ENCODE assay signal across 15 cellular contexts in the genomic region with DNA sequence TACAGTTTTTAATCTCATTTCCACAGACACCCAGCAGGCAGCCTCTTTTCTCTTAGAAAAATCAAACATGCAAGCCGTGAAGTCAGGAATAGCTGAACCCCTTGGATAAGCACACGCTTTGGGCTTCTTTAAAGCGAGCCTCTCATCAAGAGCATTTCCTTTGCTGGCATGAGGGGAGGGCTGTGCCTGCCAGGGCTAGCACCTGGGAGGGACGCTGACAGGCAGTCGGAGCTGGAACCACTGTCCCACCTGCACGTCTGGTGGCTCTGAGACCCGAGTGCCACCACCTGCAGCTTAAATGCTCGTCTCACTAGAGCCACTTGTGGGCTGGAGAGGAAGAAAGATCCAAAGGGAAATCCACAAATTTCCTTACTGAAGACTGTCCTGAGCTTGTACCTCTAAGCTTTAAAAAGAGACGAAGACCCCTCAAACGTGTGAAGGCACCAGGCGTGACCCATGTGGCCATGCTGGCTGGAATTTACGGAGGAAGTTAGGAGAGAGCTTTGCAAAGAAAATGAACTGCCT. TPM values are rescaled to one million over a fixed set of nuclear protein-coding genes. Genes with fewer than 3 reads are reported as not detected.
DNase-seq lines count a peak whose midpoint lies in the region; ATAC-seq and TF ChIP-seq lines count a peak whose summit lies in the region.
"Had no signal": no experiment of that assay in that cellular context is flagged by ENCODE, and none has a peak within 500 bp of the region (broad histone marks: within the 10 kb centered on the region; RNA-seq: fewer than 3 reads in every experiment).

No MANE protein-coding gene starts in this region.

- no peak overlapping the region for H2AFZ ChIP-seq in neural progenitor cell (replicated peaks)

- POLR2A ChIA-PET in CD4-positive, alpha-beta T cell (lab: Charles Lee): interaction anchor here (0.8 to 2.3 kb wide), 7 partner anchors 9 to 385 kb away, joined by 3 to 12 read pairs (median 5); a partner anchor contains a TSS
- POLR2A ChIA-PET in RWPE1 (lab: Yijun Ruan, JAX; ENCODE audit: low non-redundant PET): no interaction called here

- H3K27me3 Mint-ChIP-seq in CD4-positive, alpha-beta T cell: no peaks in the 10 kb centered on the region
- no peaks in the 10 kb centered on the region for H3K27me3 Mint-ChIP-seq in effector memory CD8-positive, alpha-beta T cell
- peaks cover 2% of the 10 kb centered on the region for H3K27me3 Mint-ChIP-seq in neural progenitor cell (ENCODE audit: insufficient read depth, low read depth)

- H3K4me3 ChIP-seq in neural progenitor cell: no peak overlapping the region
- H3K4me3 ChIP-seq: vagina had no signal

- CTCF ChIA-PET in CD4-positive, alpha-beta T cell (lab: Charles Lee): interaction anchor here (1.4 kb wide), 1 partner anchor 69 kb away, joined by 3 read pairs; no protein-coding TSS in a partner anchor
- CTCF ChIA-PET in RWPE1 (lab: Yijun Ruan, JAX): no interaction called here

- no peaks in the 10 kb centered on the region for H3K4me1 ChIP-seq in neural progenitor cell

- peak overlapping the region; percentile 75 for H3K4me3 Mint-ChIP-seq in CD4-positive, alpha-beta T cell
- H3K4me3 Mint-ChIP-seq in effector memory CD8-positive, alpha-beta T cell: peak overlapping the region; percentile 41 to 65
- H3K4me3 Mint-ChIP-seq in neural progenitor cell: no peak overlapping the region
- H3K4me3 Mint-ChIP-seq: activated naive CD4-positive, alpha-beta T cell treated with anti-CD3 and anti-CD28 coated beads for 36 hours had no signal

- H3K27me3 ChIP-seq in CD4-positive, alpha-beta T cell (ENCODE audit: control insufficient read depth, insufficient read depth, low read length): no peaks in the 10 kb centered on the region
- no peaks in the 10 kb centered on the region for H3K27me3 ChIP-seq in neural progenitor cell
- H3K27me3 ChIP-seq: vagina had no signal

- DNase-seq in CD4-positive, alpha-beta T cell: no peak
- DNase-seq in RWPE1 (ENCODE audit: low spot score) (no peak), HUDEP-2 (lab: John Stamatoyannopoulos, UW; ENCODE audit: unreplicated experiment in 76 of 76) (no peak), SIG-M5 treated with dmso at 0.1 percent for 504 hours (lab: John Stamatoyannopoulos, UW; ENCODE audit: unreplicated experiment) (no peak), neural progenitor cell (ENCODE audit: low spot score) (no peak)
- no peak for DNase-seq in effector memory CD8-positive, alpha-beta T cell
- DNase-seq in NK-92 treated with Interleukin-12 subunit alpha and Interleukin-12 subunit beta, amount 100 ng/mL, for 24 hours (lab: John Stamatoyannopoulos, UW): no peak
- DNase-seq: activated CD4-positive, alpha-beta T cell treated with anti-CD3 and anti-CD28 coated beads, Interleukin-2, amount 50 U/mL, for 48 hours; activated naive CD4-positive, alpha-beta T cell treated with anti-CD3 and anti-CD28 coated beads for 36 hours; islet precursor cell; NCI-H1105 treated with DMSO at 0.1 percent for 48 hours; NCI-H524 treated with DMSO at 0.1 percent for 48 hours; T-helper 9 cell had no signal

- no peaks in the 10 kb centered on the region for H3K36me3 ChIP-seq in neural progenitor cell

- no peak overlapping the region for H3K27ac ChIP-seq in CD4-positive, alpha-beta T cell (ENCODE audit: low read depth, low read length)
- H3K27ac ChIP-seq in RWPE1 (0 out of 2 replicates have a peak overlapping the region, but pooled peaks have one; percentile 13), neural progenitor cell (no peak overlapping the region)
- H3K27ac ChIP-seq: vagina had no signal

- H3K9me3 Mint-ChIP-seq in CD4-positive, alpha-beta T cell: no peaks in the 10 kb centered on the region
- no peaks in the 10 kb centered on the region for H3K9me3 Mint-ChIP-seq in effector memory CD8-positive, alpha-beta T cell
- H3K9me3 Mint-ChIP-seq in neural progenitor cell: peaks cover 2% of the 10 kb centered on the region
- H3K9me3 Mint-ChIP-seq: activated naive CD4-positive, alpha-beta T cell treated with anti-CD3 and anti-CD28 coated beads for 36 hours had no signal

- ATAC-seq in CD4-positive, alpha-beta T cell (ENCODE audit: poor library complexity): peak; percentile 27
- peak; percentile 22 for ATAC-seq in GM18867 (IDR thresholded peaks at IDR 0.05; ENCODE audit: unreplicated experiment)
- ATAC-seq in effector memory CD8-positive, alpha-beta T cell (replicated peaks): peak; percentile 18

- intact Hi-C loops in CD4-positive, alpha-beta T cell (cut with DNase I, micrococcal nuclease): no loop called here

- no peak for TF ChIP-seq CTCF in CD4-positive, alpha-beta T cell (IDR thresholded peaks at IDR 0.05)
- TF ChIP-seq CTCF in RWPE1 (conservative IDR thresholded peaks at IDR 0.05; ENCODE audit: low read depth): no peak
- no peak for TF ChIP-seq CTCF in neural progenitor cell (IDR thresholded peaks at IDR 0.05)

- H3F3A ChIP-seq in neural progenitor cell (ENCODE audit: low read depth): peaks cover 6% of the 10 kb centered on the region

- H3K36me3 Mint-ChIP-seq in CD4-positive, alpha-beta T cell (ENCODE audit: low read depth): peaks cover 29% of the 10 kb centered on the region
- peaks cover 3% of the 10 kb centered on the region for H3K36me3 Mint-ChIP-seq in effector memory CD8-positive, alpha-beta T cell (ENCODE audit: insufficient read depth)
- H3K36me3 Mint-ChIP-seq in neural progenitor cell: peaks cover 18% of the 10 kb centered on the region

- no peak overlapping the region for H3K9ac ChIP-seq in neural progenitor cell

- no peaks in the 10 kb centered on the region for H4K20me1 ChIP-seq in neural progenitor cell (ENCODE audit: low read depth)

- H3K27ac Mint-ChIP-seq in CD4-positive, alpha-beta T cell: peak overlapping the region; percentile 90
- H3K27ac Mint-ChIP-seq in effector memory CD8-positive, alpha-beta T cell: peak overlapping the region; percentile 89 to 97
- no peak overlapping the region for H3K27ac Mint-ChIP-seq in neural progenitor cell
- H3K27ac Mint-ChIP-seq: activated naive CD4-positive, alpha-beta T cell treated with anti-CD3 and anti-CD28 coated beads for 36 hours had no signal

- no peaks in the 10 kb centered on the region for H3K79me2 ChIP-seq in neural progenitor cell (ENCODE audit: low read depth)

- peaks cover 19% of the 10 kb centered on the region for H3K4me1 Mint-ChIP-seq in CD4-positive, alpha-beta T cell (ENCODE audit: low read depth)
- H3K4me1 Mint-ChIP-seq in effector memory CD8-positive, alpha-beta T cell (ENCODE audit: low read depth in 2 of 2): peaks cover 4 to 23% of the 10 kb centered on the region in 2 donors
- H3K4me1 Mint-ChIP-seq in neural progenitor cell: peaks cover 4% of the 10 kb centered on the region

- no peaks in the 10 kb centered on the region for H3K9me3 ChIP-seq in CD4-positive, alpha-beta T cell (ENCODE audit: control insufficient read depth, low read length)
- H3K9me3 ChIP-seq in neural progenitor cell (ENCODE audit: low read depth): no peaks in the 10 kb centered on the region
- H3K9me3 ChIP-seq: vagina had no signal

- no peak overlapping the region for H3K4me2 ChIP-seq in neural progenitor cell

RNA-seq across cellular contexts. Expression of a gene that starts 9.4 kb away (rescaled TPM):
- total RNA-seq in CD4-positive, alpha-beta T cell: 1 to 10 TPM; 1.1 to 1.6 TPM
- 3.5 and 12.4 TPM in 2 replicates for total RNA-seq in neural progenitor cell (ENCODE audit: low replicate concordance)
- total RNA-seq: vagina had no signal
